In the genomic region with DNA sequence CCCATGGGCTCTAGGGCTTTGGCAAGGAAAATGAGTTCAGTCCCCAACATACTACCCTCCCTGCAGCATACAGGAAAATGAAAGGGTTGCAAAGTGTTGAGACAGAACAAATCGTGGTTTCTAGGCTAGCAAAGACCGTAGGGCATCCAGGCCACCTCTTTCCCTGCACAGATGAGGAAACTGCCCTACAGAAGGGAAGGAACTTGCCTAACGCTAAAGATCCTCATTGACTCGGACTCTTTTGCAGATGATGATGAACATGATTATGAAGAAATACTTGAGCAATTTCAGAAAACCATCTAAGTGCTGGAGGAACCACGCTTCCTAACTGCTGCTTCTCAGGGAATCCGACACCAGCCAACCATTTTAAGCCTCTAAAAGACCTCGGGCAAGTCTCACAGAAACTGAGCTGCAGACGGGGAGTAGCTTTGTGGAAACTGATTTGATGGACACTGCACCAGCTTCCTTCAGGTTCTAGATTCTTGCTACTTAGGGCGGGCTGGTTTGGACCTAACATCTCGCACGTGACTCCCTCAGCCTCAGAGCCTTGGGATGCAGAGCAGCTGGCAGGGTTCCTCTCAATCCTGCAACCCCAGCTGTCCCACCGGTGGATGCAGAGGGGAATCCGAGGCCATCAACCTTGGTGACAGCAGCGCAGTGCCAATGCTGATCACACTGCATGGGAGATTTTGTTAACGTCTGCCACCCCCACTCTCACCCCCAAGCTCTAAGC, we compare ENCODE assay signal across 10 cellular contexts. TPM values are rescaled to one million over a fixed set of nuclear protein-coding genes. Genes with fewer than 3 reads are reported as not detected.
DNase-seq lines count a peak whose midpoint lies in the region; ATAC-seq and TF ChIP-seq lines count a peak whose summit lies in the region.
"Had no signal": no experiment of that assay in that cellular context is flagged by ENCODE, and none has a peak within 500 bp of the region (broad histone marks: within the 10 kb centered on the region; RNA-seq: fewer than 3 reads in every experiment).

No MANE protein-coding gene starts in this region.

- CTCF ChIA-PET in CD8-positive, alpha-beta T cell (lab: Charles Lee) = interaction anchor here (0.6 to 1.4 kb wide), 4 partner anchors 8 to 51 kb away, joined by 3 to 6 read pairs (median 4); no protein-coding TSS in a partner anchor
- CTCF ChIA-PET in Calu3 (lab: Charles Lee) = interaction anchor here (0.6 kb wide), 1 partner anchor 93 kb away, joined by 3 read pairs; no protein-coding TSS in a partner anchor

- no peak for ATAC-seq in CD8-positive, alpha-beta T cell
- peak; percentile 28 to 69 for ATAC-seq in natural killer cell treated with Interleukin-12 subunit alpha and Interleukin-12 subunit beta and Interleukin-15 and Interleukin-18, amount 100 ng/mL, for 72 hours
- no peak for ATAC-seq in HG03571 (IDR thresholded peaks at IDR 0.05; ENCODE audit: unreplicated experiment)
- no peak for ATAC-seq in HG03039 (IDR thresholded peaks at IDR 0.05; ENCODE audit: unreplicated experiment)

- intact Hi-C loops in CD8-positive, alpha-beta T cell (cut with DNase I, micrococcal nuclease) = no loop called here
- intact Hi-C loops in dorsolateral prefrontal cortex (cut with DNase I) (no loop called here), Calu3 (cut with micrococcal nuclease; ENCODE audit: unreplicated experiment) (no loop called here)

- peak overlapping the region; percentile 92 for H3K27ac Mint-ChIP-seq in CD8-positive, alpha-beta T cell
- H3K27ac Mint-ChIP-seq in natural killer cell treated with Interleukin-12 subunit alpha and Interleukin-12 subunit beta and Interleukin-15 and Interleukin-18, amount 100 ng/mL, for 72 hours = peak overlapping the region; percentile 95 to 97
- no peak overlapping the region for H3K27ac Mint-ChIP-seq in Calu3 (ENCODE audit: unreplicated experiment)

- no peak for DNase-seq in CD8-positive, alpha-beta T cell
- DNase-seq in NOMO-1 (lab: John Stamatoyannopoulos, UW; ENCODE audit: unreplicated experiment in 2 of 2) (peak; percentile 93 to 99), dorsolateral prefrontal cortex (peak in 2 of 10 donors; percentile 12 to 26), brain microvascular endothelial cell (no peak), Calu3 (no peak)
- DNase-seq in natural killer cell treated with Interleukin-12 subunit alpha and Interleukin-12 subunit beta and Interleukin-15 and Interleukin-18, amount 100 ng/mL, for 72 hours (ENCODE audit: low spot score) = no peak
- DNase-seq: HCEC 1CT had no signal

- peaks cover 66% of the 10 kb centered on the region for H3K36me3 Mint-ChIP-seq in CD8-positive, alpha-beta T cell
- peaks cover 23% of the 10 kb centered on the region for H3K36me3 Mint-ChIP-seq in natural killer cell treated with Interleukin-12 subunit alpha and Interleukin-12 subunit beta and Interleukin-15 and Interleukin-18, amount 100 ng/mL, for 72 hours
- H3K36me3 Mint-ChIP-seq in Calu3 (ENCODE audit: insufficient read depth, unreplicated experiment) = peaks cover 6% of the 10 kb centered on the region

- peak overlapping the region; percentile 15 for H3K4me3 Mint-ChIP-seq in CD8-positive, alpha-beta T cell
- H3K4me3 Mint-ChIP-seq in natural killer cell treated with Interleukin-12 subunit alpha and Interleukin-12 subunit beta and Interleukin-15 and Interleukin-18, amount 100 ng/mL, for 72 hours = peak overlapping the region; percentile 89
- no peak overlapping the region for H3K4me3 Mint-ChIP-seq in Calu3 (ENCODE audit: low read depth, unreplicated experiment)

- H3K4me1 ChIP-seq in CD8-positive, alpha-beta T cell (ENCODE audit: insufficient read depth, low read length) = peaks cover 51% of the 10 kb centered on the region
- H3K4me1 ChIP-seq: SJSA1 had no signal

- no TSS peak for BruUV-seq in Calu3 (replicated peaks; lab: Mats Ljungman, UMichigan)

- no peak overlapping the region for H3K27ac ChIP-seq in CD8-positive, alpha-beta T cell (ENCODE audit: low read depth, low read length)
- H3K27ac ChIP-seq in dorsolateral prefrontal cortex (peak overlapping the region in 45 of 59 donors; percentile 6 to 82 (median 59)), brain microvascular endothelial cell (no peak overlapping the region)
- H3K27ac ChIP-seq: SJSA1 had no signal

- no peaks in the 10 kb centered on the region for H3K27me3 Mint-ChIP-seq in CD8-positive, alpha-beta T cell (ENCODE audit: low read depth)
- no peaks in the 10 kb centered on the region for H3K27me3 Mint-ChIP-seq in natural killer cell treated with Interleukin-12 subunit alpha and Interleukin-12 subunit beta and Interleukin-15 and Interleukin-18, amount 100 ng/mL, for 72 hours
- H3K27me3 Mint-ChIP-seq in Calu3 (ENCODE audit: unreplicated experiment) = no peaks in the 10 kb centered on the region

- H3K27me3 ChIP-seq in CD8-positive, alpha-beta T cell (ENCODE audit: insufficient read depth, low read length) = no peaks in the 10 kb centered on the region
- H3K27me3 ChIP-seq in dorsolateral prefrontal cortex (no peaks in the 10 kb centered on the region), brain microvascular endothelial cell (replicated peaks) (no peaks in the 10 kb centered on the region)
- H3K27me3 ChIP-seq: SJSA1 had no signal

- H3K9me3 ChIP-seq in CD8-positive, alpha-beta T cell (ENCODE audit: low read length) = no peaks in the 10 kb centered on the region
- H3K9me3 ChIP-seq: SJSA1 had no signal

- TF ChIP-seq CTCF in CD8-positive, alpha-beta T cell (IDR thresholded peaks at IDR 0.05) = no peak
- TF ChIP-seq CTCF in dorsolateral prefrontal cortex (IDR thresholded peaks at IDR 0.05 in 54 of 56, conservative IDR thresholded peaks at IDR 0.05 in 2 of 56; ENCODE audit: low read depth in 1 of 56, partially characterized antibody in 56 of 56) (no peak), brain microvascular endothelial cell (IDR thresholded peaks at IDR 0.05; ENCODE audit: low read depth, low read length, missing control alignments) (no peak), Calu3 (IDR thresholded peaks at IDR 0.05; ENCODE audit: unreplicated experiment) (no peak)

- peaks cover 46% of the 10 kb centered on the region for H3K36me3 ChIP-seq in CD8-positive, alpha-beta T cell (ENCODE audit: insufficient read depth, low read length)
- peaks cover under 1% of the 10 kb centered on the region for H3K36me3 ChIP-seq in brain microvascular endothelial cell (replicated peaks)

- POLR2A ChIA-PET in CD8-positive, alpha-beta T cell (lab: Charles Lee) = interaction anchor here (0.6 to 1.4 kb wide), 3 partner anchors 11 to 1182 kb away, joined by 3 to 4 read pairs (median 3); no protein-coding TSS in a partner anchor

- in situ Hi-C loops in brain microvascular endothelial cell (cut with HindIII; ENCODE audit: low pct_ligation_motif_present, low sequenced_read_pairs) = no loop called here

- no peak overlapping the region for H3K4me3 ChIP-seq in CD8-positive, alpha-beta T cell (ENCODE audit: low read depth, low read length)
- H3K4me3 ChIP-seq in dorsolateral prefrontal cortex = no peak overlapping the region
- H3K4me3 ChIP-seq in brain microvascular endothelial cell (ENCODE audit: low read depth, low read length) = no peak overlapping the region
- H3K4me3 ChIP-seq: SJSA1 had no signal

- H3K4me1 Mint-ChIP-seq in CD8-positive, alpha-beta T cell (ENCODE audit: low read depth) = peaks cover 61% of the 10 kb centered on the region
- peaks cover 61 to 64% of the 10 kb centered on the region in 2 donors for H3K4me1 Mint-ChIP-seq in natural killer cell treated with Interleukin-12 subunit alpha and Interleukin-12 subunit beta and Interleukin-15 and Interleukin-18, amount 100 ng/mL, for 72 hours (ENCODE audit: low read depth in 2 of 2)
- no peaks in the 10 kb centered on the region for H3K4me1 Mint-ChIP-seq in Calu3 (ENCODE audit: low read depth, unreplicated experiment)

- no peaks in the 10 kb centered on the region for H3K9me3 Mint-ChIP-seq in CD8-positive, alpha-beta T cell
- no peaks in the 10 kb centered on the region for H3K9me3 Mint-ChIP-seq in natural killer cell treated with Interleukin-12 subunit alpha and Interleukin-12 subunit beta and Interleukin-15 and Interleukin-18, amount 100 ng/mL, for 72 hours
- H3K9me3 Mint-ChIP-seq in Calu3 (ENCODE audit: low read depth, unreplicated experiment) = no peaks in the 10 kb centered on the region

RNA-seq across cellular contexts. Expression of gene THEMIS2, which starts 13.4 kb away (rescaled TPM):
- total RNA-seq in CD8-positive, alpha-beta T cell = 10 to 100 TPM; 13.4 to 15.2 TPM
- total RNA-seq in dorsolateral prefrontal cortex (10 to 100 TPM in 119 of 120 experiments, 1 to 10 TPM in 1; 9.2 to 62.4 (median 20.7) TPM), Calu3 (2022) (5.9 and 11.3 TPM in 2 replicates)
- total RNA-seq in natural killer cell treated with Interleukin-12 subunit alpha and Interleukin-12 subunit beta and Interleukin-15 and Interleukin-18, amount 100 ng/mL, for 72 hours = 10 to 100 TPM; 38.4 to 51.9 TPM

RNA-seq across cellular contexts. Expression of gene RPA2, which starts 28.6 kb away (rescaled TPM):
- 10 to 100 TPM; 10.7 to 12.5 TPM for total RNA-seq in CD8-positive, alpha-beta T cell
- total RNA-seq in dorsolateral prefrontal cortex (10 to 100 TPM; 22.6 to 58.6 (median 33.9) TPM), Calu3 (2022) (19.1 and 24.0 TPM in 2 replicates)
- 10 to 100 TPM; 54.7 to 79.8 TPM for total RNA-seq in natural killer cell treated with Interleukin-12 subunit alpha and Interleukin-12 subunit beta and Interleukin-15 and Interleukin-18, amount 100 ng/mL, for 72 hours

RNA-seq across cellular contexts. Expression of gene SMPDL3B, which starts 49.0 kb away (rescaled TPM):
- not detected for total RNA-seq in CD8-positive, alpha-beta T cell
- 1 to 10 TPM in 57 of 120 experiments, under 1 TPM in 60, not detected in 3; 0.28 to 2.8 (median 0.98) TPM for total RNA-seq in dorsolateral prefrontal cortex
- under 1 TPM; 0.33 to 0.95 TPM for total RNA-seq in natural killer cell treated with Interleukin-12 subunit alpha and Interleukin-12 subunit beta and Interleukin-15 and Interleukin-18, amount 100 ng/mL, for 72 hours
- total RNA-seq in Calu3 (2022) = 9.7 and 13.0 TPM in 2 replicates

RNA-seq across cellular contexts. Expression of gene PPP1R8, which starts 55.2 kb away (rescaled TPM):
- 10 to 100 TPM; 24.9 to 25.3 TPM for total RNA-seq in CD8-positive, alpha-beta T cell
- total RNA-seq in dorsolateral prefrontal cortex (10 to 100 TPM; 26.5 to 47.0 (median 34.4) TPM), Calu3 (2022) (29.6 and 34.3 TPM in 2 replicates)
- total RNA-seq in natural killer cell treated with Interleukin-12 subunit alpha and Interleukin-12 subunit beta and Interleukin-15 and Interleukin-18, amount 100 ng/mL, for 72 hours = 10 to 100 TPM; 65.1 to 69.7 TPM

Comparison
In these comparisons a context has a peak if more than half of its experiments do, and no peak if none do; other contexts are left out.
1. ATAC-seq: peak in natural killer cell treated with Interleukin-12 subunit alpha and Interleukin-12 subunit beta and Interleukin-15 and Interleukin-18, amount 100 ng/mL, for 72 hours (2 of 2); none in CD8-positive, alpha-beta T cell (single experiment), HG03571 (single experiment) and HG03039 (single experiment).
2. DNase-seq: peak in NOMO-1 (2 of 2); none in CD8-positive, alpha-beta T cell (0 of 7), natural killer cell treated with Interleukin-12 subunit alpha and Interleukin-12 subunit beta and Interleukin-15 and Interleukin-18, amount 100 ng/mL, for 72 hours (single experiment), brain microvascular endothelial cell (single experiment) and Calu3 (single experiment).
3. H3K27ac ChIP-seq: peak in dorsolateral prefrontal cortex (45 of 59); none in CD8-positive, alpha-beta T cell (single experiment) and brain microvascular endothelial cell (single experiment).